In the genomic region with DNA sequence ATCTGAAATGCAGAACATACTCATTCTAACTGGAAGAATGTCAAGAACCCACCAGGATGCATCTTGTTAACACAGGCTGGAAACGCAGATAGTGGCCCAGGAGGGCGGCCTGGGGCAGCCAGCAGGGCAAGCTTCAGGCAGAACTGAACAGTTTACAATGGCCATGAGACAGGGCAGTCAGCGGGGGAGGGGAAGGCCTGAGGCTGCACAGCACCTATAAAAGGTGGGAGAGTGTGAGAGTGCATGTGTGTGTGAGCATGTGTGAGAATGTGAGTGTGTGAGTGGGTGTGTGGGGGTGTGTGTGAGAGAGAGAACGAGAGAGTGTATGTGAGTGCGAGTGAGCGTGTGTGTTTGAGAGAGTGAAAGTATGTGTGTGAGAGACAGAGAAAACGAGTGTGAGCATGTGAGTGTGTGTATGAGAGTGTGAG, we compare ENCODE assay signal across 27 cellular contexts. TPM values are rescaled to one million over a fixed set of nuclear protein-coding genes. Genes with fewer than 3 reads are reported as not detected.
DNase-seq lines count a peak whose midpoint lies in the region; ATAC-seq, FAIRE-seq and TF ChIP-seq lines count a peak whose summit lies in the region.
"Had no signal": no experiment of that assay in that cellular context is flagged by ENCODE, and none has a peak within 500 bp of the region (broad histone marks: within the 10 kb centered on the region; RNA-seq: fewer than 3 reads in every experiment).

No MANE protein-coding gene starts in this region.

- H3K36me3 ChIP-seq in Caco-2 (ENCODE audit: control insufficient read depth, insufficient read depth, low read length): no peaks in the 10 kb centered on the region
- H3K36me3 ChIP-seq in NT2/D1 (ENCODE audit: insufficient read depth, insufficient read length, low read length): no peaks in the 10 kb centered on the region
- H3K36me3 ChIP-seq in H1 (ENCODE audit: control insufficient read depth in 2 of 4, insufficient read depth in 4 of 4, low read length in 3 of 4): no peaks in the 10 kb centered on the region
- H3K36me3 ChIP-seq in neuronal stem cell (replicated peaks in 1 of 2; ENCODE audit: control insufficient read depth in 2 of 2, insufficient read depth in 2 of 2, low read length in 2 of 2): no peaks in the 10 kb centered on the region
- H3K36me3 ChIP-seq: esophagus squamous epithelium, neural progenitor cell, SJCRH30 had no signal

- H4K8ac ChIP-seq in H1 (ENCODE audit: extremely low read depth, insufficient read depth, low read length) (no peak overlapping the region), neuronal stem cell (ENCODE audit: low read depth, low read length) (no peak overlapping the region)

- no TSS peak for BruUV-seq in Caco-2 (replicated peaks; lab: Mats Ljungman, UMichigan)

- H3K27ac Mint-ChIP-seq in Caco-2 (ENCODE audit: unreplicated experiment): peak overlapping the region; percentile 18
- no peak overlapping the region for H3K27ac Mint-ChIP-seq in activated T-helper 17 cell treated with anti-CD3 and anti-CD28 coated beads, Interleukin-2, amount 50 U/mL, for 72 hours
- H3K27ac Mint-ChIP-seq: neural progenitor cell; stimulated activated naive CD8-positive, alpha-beta T cell treated with anti-CD3 and anti-CD28 coated beads, Interleukin-15, amount 100 ng/mL, for 72 hours; WTC11 had no signal

- H3K36me3 Mint-ChIP-seq in Caco-2 (ENCODE audit: insufficient read depth, unreplicated experiment): no peaks in the 10 kb centered on the region
- no peaks in the 10 kb centered on the region for H3K36me3 Mint-ChIP-seq in activated T-helper 17 cell treated with anti-CD3 and anti-CD28 coated beads, Interleukin-2, amount 50 U/mL, for 72 hours (ENCODE audit: low read depth)
- H3K36me3 Mint-ChIP-seq: neural progenitor cell, WTC11 had no signal

- no peak overlapping the region for H3K4me3 ChIP-seq in Caco-2 (ENCODE audit: low read depth, low read length)
- H3K4me3 ChIP-seq in NT2/D1 (ENCODE audit: insufficient read length, low read depth): no peak overlapping the region
- H3K4me3 ChIP-seq in H1 (ENCODE audit: extremely low read depth in 1 of 4, insufficient read depth in 2 of 4, low read depth in 3 of 4, low read length in 4 of 4): no peak overlapping the region
- no peak overlapping the region for H3K4me3 ChIP-seq in neuronal stem cell (ENCODE audit: low read length in 2 of 2)
- H3K4me3 ChIP-seq: A549, esophagus squamous epithelium, neural progenitor cell, PC-9, SJCRH30, smooth muscle cell had no signal

- no peak for TF ChIP-seq EP300 in H1 (IDR thresholded peaks at IDR 0.05; ENCODE audit: borderline replicate concordance in 1 of 2, low read depth in 2 of 2, low read length in 2 of 2)

- no peaks in the 10 kb centered on the region for H3K79me2 ChIP-seq in H1 (ENCODE audit: control insufficient read depth in 1 of 2, insufficient read depth in 2 of 2, low read length in 2 of 2)

- H3K18ac ChIP-seq in H1 (ENCODE audit: extremely low read depth, low read length) (no peak overlapping the region), neuronal stem cell (ENCODE audit: low read length) (peak overlapping the region; percentile 68)

- TF ChIP-seq CTCF in Caco-2 (IDR thresholded peaks at IDR 0.05; ENCODE audit: insufficient read depth in 1 of 2, low read depth in 1 of 2, low read length in 1 of 2, severe bottlenecking in 1 of 2, unreplicated experiment in 1 of 2) (no peak), H1 (IDR thresholded peaks at IDR 0.05; ENCODE audit: control extremely low read depth in 1 of 3, insufficient read depth in 1 of 3, low read depth in 1 of 3, low read length in 3 of 3) (no peak)

- H3K4me3 Mint-ChIP-seq in Caco-2 (ENCODE audit: unreplicated experiment): peak overlapping the region; percentile 26
- no peak overlapping the region for H3K4me3 Mint-ChIP-seq in activated T-helper 17 cell treated with anti-CD3 and anti-CD28 coated beads, Interleukin-2, amount 50 U/mL, for 72 hours
- H3K4me3 Mint-ChIP-seq: central memory CD8-positive, alpha-beta T cell; neural progenitor cell; stimulated activated naive CD8-positive, alpha-beta T cell treated with anti-CD3 and anti-CD28 coated beads, Interleukin-15, amount 100 ng/mL, for 72 hours; WTC11 had no signal

- H2AFZ ChIP-seq in H1 (ENCODE audit: low read length) (no peak overlapping the region), neuronal stem cell (ENCODE audit: low read length) (no peak overlapping the region)
- H2AFZ ChIP-seq: neural progenitor cell, PC-9 had no signal

- H3K23me2 ChIP-seq in H1 (ENCODE audit: low read depth, low read length): peaks cover 5% of the 10 kb centered on the region; the same call in 1 of the 2 replicates

- H2BK20ac ChIP-seq in H1 (ENCODE audit: low read length): 0 out of 2 replicates have a peak overlapping the region, but pooled peaks have one; percentile 34

- H3K4me2 ChIP-seq in H1 (ENCODE audit: insufficient read depth in 1 of 2, low read depth in 2 of 2, low read length in 2 of 2) (no peak overlapping the region), neuronal stem cell (ENCODE audit: insufficient read depth, low read length, poor library complexity, severe bottlenecking) (no peak overlapping the region)
- H3K4me2 ChIP-seq: A549, neural progenitor cell, PC-9, smooth muscle cell had no signal

- H3K79me1 ChIP-seq in H1 (ENCODE audit: low read depth, low read length) (no peaks in the 10 kb centered on the region), neuronal stem cell (ENCODE audit: low read depth, low read length) (no peaks in the 10 kb centered on the region)

- H2BK120ac ChIP-seq in H1 (replicated peaks; ENCODE audit: low read depth, low read length) (no peak overlapping the region), neuronal stem cell (ENCODE audit: low read depth, low read length) (no peak overlapping the region)

- CTCF ChIA-PET in Caco-2 (lab: Charles Lee) (interaction anchor here (0.6 kb wide), 1 partner anchor 450 kb away, joined by 4 read pairs; no protein-coding TSS in a partner anchor), H1 (lab: Charles Lee; ENCODE audit: partially characterized antibody) (interaction anchor here (1.3 to 1.6 kb wide), 2 partner anchors 127 to 156 kb away, joined by 3 to 6 read pairs; no protein-coding TSS in a partner anchor)

- DNase-seq in Caco-2 (peak; percentile 30 to 51), NT2/D1 (ENCODE audit: low read depth, low spot score) (no peak), H1 (ENCODE audit: low read depth in 1 of 2, low spot score in 2 of 2) (no peak), neuronal stem cell (ENCODE audit: low spot score) (no peak)
- DNase-seq: activated CD4-positive, alpha-beta T cell treated with anti-CD3 and anti-CD28 coated beads, Interleukin-2, amount 50 U/mL, for 48 hours; activated T-cell treated with anti-CD3 and anti-CD28 coated beads for 4 hours; amniotic stem cell; Calu3; esophagus squamous epithelium; KBM-7; NCI-H187; NCI-H2227 treated with DMSO at 0.1 percent for 48 hours; PC-9; SJCRH30; stimulated activated CD4-positive, alpha-beta T cell treated with anti-CD3 and anti-CD28 coated beads, Interleukin-4, amount 100 ng/mL, for 24 hours; stimulated activated naive CD8-positive, alpha-beta T cell treated with anti-CD3 and anti-CD28 coated beads, Interleukin-15, amount 100 ng/mL, for 72 hours; T-helper 2 cell had no signal

- intact Hi-C loops in Caco-2 (cut with micrococcal nuclease; ENCODE audit: unreplicated experiment): loop anchor here (5.0 kb wide), 1 partner anchor 394 kb away; a partner anchor contains a TSS

- H3K56ac ChIP-seq in H1 (replicated peaks; ENCODE audit: insufficient read length, low read depth, low read length): no peak overlapping the region

- H3K27ac ChIP-seq in H1 (ENCODE audit: low read depth, low read length) (no peak overlapping the region), neuronal stem cell (replicated peaks; ENCODE audit: low read length) (no peak overlapping the region)
- H3K27ac ChIP-seq: A549, esophagus squamous epithelium, neural progenitor cell, PC-9, SJCRH30 had no signal

- H3K4me1 ChIP-seq in Caco-2 (peaks cover 48% of the 10 kb centered on the region), NT2/D1 (ENCODE audit: insufficient read depth, insufficient read length) (peaks cover 21% of the 10 kb centered on the region), H1 (replicated peaks in 1 of 4; ENCODE audit: control insufficient read depth in 3 of 4, insufficient read depth in 4 of 4, low read length in 3 of 4) (no peaks in the 10 kb centered on the region), neuronal stem cell (ENCODE audit: control insufficient read depth in 2 of 2, insufficient read depth in 1 of 2, low read depth in 1 of 2, low read length in 2 of 2) (peaks cover 20 to 24% of the 10 kb centered on the region in 2 donors)
- H3K4me1 ChIP-seq: A549 had no signal

- POLR2A ChIA-PET in Caco-2 (lab: Charles Lee): no interaction called here
- POLR2A ChIA-PET in H1 (lab: Charles Lee; ENCODE audit: partially characterized antibody): no interaction called here

- TF ChIP-seq RAD21 in H1 (IDR thresholded peaks at IDR 0.05 in 1 of 2, conservative IDR thresholded peaks at IDR 0.05 in 1 of 2; ENCODE audit: low read depth in 2 of 2, low read length in 2 of 2): no peak

- H3K9me3 Mint-ChIP-seq in Caco-2 (ENCODE audit: unreplicated experiment): no peaks in the 10 kb centered on the region
- no peaks in the 10 kb centered on the region for H3K9me3 Mint-ChIP-seq in activated T-helper 17 cell treated with anti-CD3 and anti-CD28 coated beads, Interleukin-2, amount 50 U/mL, for 72 hours
- H3K9me3 Mint-ChIP-seq: central memory CD8-positive, alpha-beta T cell; neural progenitor cell; stimulated activated naive CD8-positive, alpha-beta T cell treated with anti-CD3 and anti-CD28 coated beads, Interleukin-15, amount 100 ng/mL, for 72 hours; WTC11 had no signal

- H2BK15ac ChIP-seq in H1 (ENCODE audit: low read length) (no peak overlapping the region), neuronal stem cell (ENCODE audit: low read length) (no peak overlapping the region)

- WGBS in H1 (ENCODE audit: extremely low coverage in 1 of 2, insufficient coverage in 1 of 2, insufficient read length in 1 of 2, insufficient replicate concordance in 2 of 2, low coverage in 1 of 2, low lambda C conversion rate in 2 of 2, missing lambda C conversion rate in 1 of 2), 2 experiments: 85 to 100% methylated on average over 4 to 7 of the region's 7 CpGs
- 100% methylated on average over 4 of the region's 7 CpGs for WGBS in neuronal stem cell (ENCODE audit: extremely low coverage in 2 of 2, insufficient read length in 2 of 2, insufficient replicate concordance in 1 of 2), 2 donors

- H3K14ac ChIP-seq in H1 (ENCODE audit: insufficient read length): no peak overlapping the region
- no peak overlapping the region for H3K14ac ChIP-seq in neuronal stem cell (ENCODE audit: low read length)

- H4K5ac ChIP-seq in H1 (ENCODE audit: insufficient read length, low read depth, low read length): no peak overlapping the region

- H2AK5ac ChIP-seq in H1 (ENCODE audit: low read depth, low read length) (no peak overlapping the region), neuronal stem cell (ENCODE audit: low read depth, low read length) (no peak overlapping the region)

- H3K9ac ChIP-seq in NT2/D1 (ENCODE audit: insufficient read length, low read depth) (peak overlapping the region; percentile 2), H1 (replicated peaks in 1 of 4; ENCODE audit: extremely low read depth in 1 of 4, low read depth in 3 of 4, low read length in 3 of 4) (no peak overlapping the region; a peak in 1 of 7 replicates), neuronal stem cell (ENCODE audit: low read depth, low read length, poor library complexity) (no peak overlapping the region)
- H3K9ac ChIP-seq: neural progenitor cell had no signal

- H3K23ac ChIP-seq in H1 (ENCODE audit: insufficient read length) (no peak overlapping the region), neuronal stem cell (ENCODE audit: low read depth, low read length, poor library complexity) (no peak overlapping the region)

- no peak overlapping the region for H2BK5ac ChIP-seq in H1 (ENCODE audit: low read depth, low read length)
- no peak overlapping the region for H2BK5ac ChIP-seq in neuronal stem cell (ENCODE audit: low read length)

- no peaks in the 10 kb centered on the region for H3K27me3 ChIP-seq in Caco-2 (replicated peaks; ENCODE audit: control insufficient read depth, insufficient read depth, low read length)
- H3K27me3 ChIP-seq in NT2/D1 (ENCODE audit: insufficient read depth, insufficient read length): peaks cover 5% of the 10 kb centered on the region
- no peaks in the 10 kb centered on the region for H3K27me3 ChIP-seq in H1 (replicated peaks in 1 of 4; ENCODE audit: control insufficient read depth in 3 of 4, extremely low read depth in 1 of 4, insufficient read depth in 3 of 4, low read length in 3 of 4)
- peaks cover 0 to 26% (median 0%) of the 10 kb centered on the region in 3 experiments for H3K27me3 ChIP-seq in neuronal stem cell (ENCODE audit: control insufficient read depth in 3 of 3, insufficient read depth in 3 of 3, low read depth in 1 of 3, low read length in 3 of 3)
- H3K27me3 ChIP-seq: esophagus squamous epithelium, neural progenitor cell, SJCRH30 had no signal

- no peaks in the 10 kb centered on the region for H4K20me1 ChIP-seq in H1 (replicated peaks in 1 of 2; ENCODE audit: control insufficient read depth in 1 of 2, insufficient read depth in 2 of 2, low read length in 2 of 2)

- H3K4ac ChIP-seq in H1 (replicated peaks; ENCODE audit: insufficient read length, low read depth, low read length) (no peak overlapping the region), neuronal stem cell (ENCODE audit: low read length) (no peak overlapping the region)

- FAIRE-seq in H1 (lab: Jason Lieb, UNC): no peak
- FAIRE-seq: A549, GM18507 had no signal

- no peaks in the 10 kb centered on the region for H3K9me3 ChIP-seq in Caco-2
- H3K9me3 ChIP-seq in NT2/D1 (ENCODE audit: insufficient read depth, low read length): 0 out of 2 replicates have a peak, but pooled peaks cover 12% of the 10 kb centered on the region
- H3K9me3 ChIP-seq in H1 (ENCODE audit: insufficient read depth in 2 of 2, low read depth in 1 of 2, low read length in 1 of 2): no peaks in the 10 kb centered on the region
- H3K9me3 ChIP-seq in neuronal stem cell (replicated peaks in 1 of 2; ENCODE audit: control insufficient read depth in 2 of 2, insufficient read depth in 1 of 2, low read depth in 1 of 2, low read length in 2 of 2): no peaks in the 10 kb centered on the region
- H3K9me3 ChIP-seq: A549, esophagus squamous epithelium, SJCRH30 had no signal

- peaks cover 23% of the 10 kb centered on the region for H3K4me1 Mint-ChIP-seq in Caco-2 (ENCODE audit: low read depth, unreplicated experiment)
- peaks cover 4% of the 10 kb centered on the region for H3K4me1 Mint-ChIP-seq in activated T-helper 17 cell treated with anti-CD3 and anti-CD28 coated beads, Interleukin-2, amount 50 U/mL, for 72 hours

- no peaks in the 10 kb centered on the region for H3K27me3 Mint-ChIP-seq in Caco-2 (ENCODE audit: insufficient read depth, unreplicated experiment)
- H3K27me3 Mint-ChIP-seq in activated T-helper 17 cell treated with anti-CD3 and anti-CD28 coated beads, Interleukin-2, amount 50 U/mL, for 72 hours: peaks cover 9% of the 10 kb centered on the region
- H3K27me3 Mint-ChIP-seq: stimulated activated naive CD8-positive, alpha-beta T cell treated with anti-CD3 and anti-CD28 coated beads, Interleukin-15, amount 100 ng/mL, for 72 hours had no signal

- no peak for TF ChIP-seq POLR2A in H1 (IDR thresholded peaks at IDR 0.05; ENCODE audit: control extremely low read depth in 1 of 2, low read depth in 2 of 2, low read length in 2 of 2)

- no peak overlapping the region for H4K91ac ChIP-seq in H1 (replicated peaks; ENCODE audit: insufficient read length, low read length)
- no peak overlapping the region for H4K91ac ChIP-seq in neuronal stem cell (ENCODE audit: low read depth, low read length, poor library complexity)

- H2BK12ac ChIP-seq in H1 (ENCODE audit: low read depth, low read length): no peak overlapping the region; the same call in 1 of the 2 replicates
- H2BK12ac ChIP-seq in neuronal stem cell (ENCODE audit: low read length): no peak overlapping the region

- ATAC-seq in HG03175 (IDR thresholded peaks at IDR 0.05; ENCODE audit: unreplicated experiment) (no peak), HG02938 (IDR thresholded peaks at IDR 0.05; ENCODE audit: unreplicated experiment) (no peak), HG02610 (IDR thresholded peaks at IDR 0.05; ENCODE audit: unreplicated experiment) (no peak)
- ATAC-seq in activated T-helper 17 cell treated with anti-CD3 and anti-CD28 coated beads, Interleukin-2, amount 50 U/mL, for 72 hours (replicated peaks): no peak
- ATAC-seq: stimulated activated naive CD8-positive, alpha-beta T cell treated with anti-CD3 and anti-CD28 coated beads, Interleukin-15, amount 100 ng/mL, for 72 hours; WTC11 had no signal

RNA-seq across cellular contexts. Expression of a gene that starts 26.8 kb away (rescaled TPM):
- total RNA-seq in Caco-2 (2022): 2.2 and 2.5 TPM in 2 replicates
- 1.1 TPM in 2 replicates for total RNA-seq in H1 (2021; fragmentation: NEBNext Ultra II Directional; extraction: Animal tissue kit (Norgen Biotek cat#: 25700))
- 2.3 and 4.1 TPM in 2 replicates for polyA plus RNA-seq in H1 (2011; rRNA removed)
- 1.3 TPM for polyA plus RNA-seq in H1 (2011; cell fraction: cytosol; rRNA removed)
- 5.7 TPM for polyA plus RNA-seq in H1 (2011; cell fraction: nucleus; rRNA removed)
- polyA plus RNA-seq in H1 (2012, experiment 1 of 2): 0.72 to 2.4 TPM (median 1.6 TPM) in 4 replicates
- 0.87 TPM for polyA plus RNA-seq in H1 (2012, experiment 2 of 2)
- polyA plus RNA-seq in H1 (2013, experiment 1 of 2): 2.4 TPM
- polyA plus RNA-seq in H1 (2013, experiment 2 of 2): 2.6 TPM
- polyA minus RNA-seq in H1 (2011; rRNA and poly(A)+ RNA removed): 2.0 and 2.2 TPM in 2 replicates
- 0.29 TPM for polyA minus RNA-seq in H1 (2011; cell fraction: cytosol; rRNA and poly(A)+ RNA removed)
- polyA minus RNA-seq in H1 (2011; cell fraction: nucleus; rRNA and poly(A)+ RNA removed): 3.9 TPM
- polyA plus RNA-seq in neuronal stem cell (2013, experiment 1 of 2): 0.60 TPM
- 0.82 TPM for polyA plus RNA-seq in neuronal stem cell (2013, experiment 2 of 2)
- total RNA-seq in activated T-helper 17 cell treated with anti-CD3 and anti-CD28 coated beads, Interleukin-2, amount 50 U/mL, for 72 hours: not detected
- total RNA-seq: Calu3, SJCRH30 had no signal

Comparison
In these comparisons a context has a peak if more than half of its experiments do, and no peak if none do; other contexts are left out.
1. DNase-seq: peak in Caco-2 (2 of 2); none in NT2/D1 (single experiment), H1 (0 of 2) and neuronal stem cell (single experiment).